24 cellular contexts compared by ENCODE assay signal in the genomic region with DNA sequence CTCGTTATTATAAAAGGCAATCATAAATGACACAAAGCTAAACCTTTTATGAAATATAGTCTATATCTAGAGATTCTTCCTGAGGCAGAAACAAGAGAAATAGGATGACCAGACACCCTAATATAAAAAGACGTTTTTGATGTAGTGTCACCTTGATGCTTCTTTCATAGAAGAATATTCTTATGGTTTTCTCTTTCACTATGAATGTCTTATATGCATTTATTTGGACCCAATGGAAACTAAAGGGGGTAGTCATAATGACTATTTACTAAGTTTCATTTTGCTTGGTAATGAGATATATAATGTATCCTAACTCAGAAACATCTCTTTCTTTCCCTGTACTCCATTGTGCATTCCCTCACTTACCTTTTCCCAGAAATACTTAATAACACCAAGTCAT.
DNase-seq lines count a peak whose midpoint lies in the region; ATAC-seq and TF ChIP-seq lines count a peak whose summit lies in the region.
"Had no signal": no experiment of that assay in that cellular context is flagged by ENCODE, and none has a peak within 500 bp of the region (broad histone marks: within the 10 kb centered on the region; RNA-seq: fewer than 3 reads in every experiment).

No MANE protein-coding gene starts in this region.

- no peaks in the 10 kb centered on the region for H3K27me3 Mint-ChIP-seq in activated CD8-positive, alpha-beta memory T cell treated with anti-CD3 and anti-CD28 coated beads, Interleukin-2, amount 10 ng/mL, durations not matched to agents 7 days and 5 days
- H3K27me3 Mint-ChIP-seq in activated T-helper 17 cell treated with anti-CD3 and anti-CD28 coated beads, Interleukin-2, amount 50 U/mL, for 72 hours = no peaks in the 10 kb centered on the region
- H3K27me3 Mint-ChIP-seq: CD4-positive, alpha-beta memory T cell; CD4-positive, CD25-positive, alpha-beta regulatory T cell had no signal

- H3K79me2 ChIP-seq in HCT116 (ENCODE audit: insufficient read depth, low read length) = no peaks in the 10 kb centered on the region

- no peak overlapping the region for H3K27ac Mint-ChIP-seq in activated CD8-positive, alpha-beta memory T cell treated with anti-CD3 and anti-CD28 coated beads, Interleukin-2, amount 10 ng/mL, durations not matched to agents 7 days and 5 days
- H3K27ac Mint-ChIP-seq in activated T-helper 17 cell treated with anti-CD3 and anti-CD28 coated beads, Interleukin-2, amount 50 U/mL, for 72 hours = no peak overlapping the region
- H3K27ac Mint-ChIP-seq: CD14-positive monocyte; CD4-positive, alpha-beta memory T cell; CD8-positive, alpha-beta memory T cell had no signal

- ATAC-seq in activated CD8-positive, alpha-beta memory T cell treated with anti-CD3 and anti-CD28 coated beads, Interleukin-2, amount 10 ng/mL, durations not matched to agents 7 days and 5 days = peak; percentile 39
- ATAC-seq in HCT116 (no peak), GM21825 (IDR thresholded peaks at IDR 0.05; ENCODE audit: unreplicated experiment) (no peak)
- ATAC-seq in activated T-helper 17 cell treated with anti-CD3 and anti-CD28 coated beads, Interleukin-2, amount 50 U/mL, for 72 hours (replicated peaks) = peak; percentile 50
- ATAC-seq: GM12878 had no signal

- no TSS peak for BruUV-seq in HCT116 (replicated peaks; lab: Mats Ljungman, UMichigan)

- TF ChIP-seq RAD21 in HCT116 (IDR thresholded peaks at IDR 0.05; ENCODE audit: low read depth) = no peak

- H3K4me1 Mint-ChIP-seq in activated CD8-positive, alpha-beta memory T cell treated with anti-CD3 and anti-CD28 coated beads, Interleukin-2, amount 10 ng/mL, durations not matched to agents 7 days and 5 days = peaks cover 3% of the 10 kb centered on the region
- no peaks in the 10 kb centered on the region for H3K4me1 Mint-ChIP-seq in activated T-helper 17 cell treated with anti-CD3 and anti-CD28 coated beads, Interleukin-2, amount 50 U/mL, for 72 hours
- H3K4me1 Mint-ChIP-seq: CD14-positive monocyte had no signal

- H4K20me1 ChIP-seq in HCT116 (ENCODE audit: insufficient read depth) = no peaks in the 10 kb centered on the region
- H4K20me1 ChIP-seq: BLaER1 had no signal

- TF ChIP-seq CTCF in HCT116 (IDR thresholded peaks at IDR 0.05 in 2 of 3, conservative IDR thresholded peaks at IDR 0.05 in 1 of 3; ENCODE audit: borderline replicate concordance in 1 of 3, insufficient read depth in 1 of 3, low read depth in 2 of 3, low read length in 2 of 3) = no peak
- TF ChIP-seq CTCF in GM20000 (IDR thresholded peaks at IDR 0.05; ENCODE audit: extremely low read depth, missing control alignments) = no peak

- intact Hi-C loops in HCT116 (cut with micrococcal nuclease) = no loop called here

- TF ChIP-seq POLR2A in HCT116 (IDR thresholded peaks at IDR 0.05; ENCODE audit: borderline replicate concordance, extremely low read depth, insufficient read depth, insufficient read length) = no peak

- H3K36me3 Mint-ChIP-seq in activated CD8-positive, alpha-beta memory T cell treated with anti-CD3 and anti-CD28 coated beads, Interleukin-2, amount 10 ng/mL, durations not matched to agents 7 days and 5 days = peaks cover 4% of the 10 kb centered on the region
- no peaks in the 10 kb centered on the region for H3K36me3 Mint-ChIP-seq in activated T-helper 17 cell treated with anti-CD3 and anti-CD28 coated beads, Interleukin-2, amount 50 U/mL, for 72 hours (ENCODE audit: low read depth)
- H3K36me3 Mint-ChIP-seq: CD14-positive monocyte; CD4-positive, CD25-positive, alpha-beta regulatory T cell had no signal

- peaks cover 11% of the 10 kb centered on the region for H3K9me3 Mint-ChIP-seq in activated CD8-positive, alpha-beta memory T cell treated with anti-CD3 and anti-CD28 coated beads, Interleukin-2, amount 10 ng/mL, durations not matched to agents 7 days and 5 days (ENCODE audit: low read depth)
- H3K9me3 Mint-ChIP-seq in activated T-helper 17 cell treated with anti-CD3 and anti-CD28 coated beads, Interleukin-2, amount 50 U/mL, for 72 hours = peaks cover 19% of the 10 kb centered on the region

- H2AFZ ChIP-seq in HCT116 (ENCODE audit: low read depth, low read length, poor library complexity, severe bottlenecking) = peak overlapping the region; percentile 14

- H3K27ac ChIP-seq in HCT116 (ENCODE audit: low read depth, low read length) = no peak overlapping the region
- H3K27ac ChIP-seq: BLaER1 had no signal

- no peaks in the 10 kb centered on the region for H3K4me1 ChIP-seq in HCT116 (ENCODE audit: control insufficient read depth in 1 of 2, insufficient read depth in 2 of 2, low read length in 2 of 2)
- H3K4me1 ChIP-seq: BE2C, BLaER1 had no signal

- H3K27me3 ChIP-seq in HCT116 (ENCODE audit: insufficient read depth, low read length) = no peaks in the 10 kb centered on the region
- H3K27me3 ChIP-seq: BE2C, BLaER1 had no signal

- no peak overlapping the region for H3K9ac ChIP-seq in HCT116 (ENCODE audit: low read length)
- H3K9ac ChIP-seq: BLaER1 had no signal

- H3K9me3 ChIP-seq in HCT116 (ENCODE audit: control insufficient read depth in 1 of 2, insufficient read depth in 1 of 2, low read depth in 1 of 2, low read length in 2 of 2) = no peaks in the 10 kb centered on the region
- H3K9me3 ChIP-seq: BE2C had no signal

- RAD21 ChIA-PET in HCT116 (lab: Charles Lee; ENCODE audit: low non-redundant PET in 1 of 2, low total read pairs in 2 of 2, uncharacterized antibody in 2 of 2, unreplicated experiment in 2 of 2) = no interaction called here

- DNase-seq in activated CD8-positive, alpha-beta memory T cell treated with anti-CD3 and anti-CD28 coated beads, Interleukin-2, amount 10 ng/mL, durations not matched to agents 7 days and 5 days = no peak
- no peak for DNase-seq in activated CD8-positive, alpha-beta memory T cell treated with anti-CD3 and anti-CD28 coated beads for 24 hours
- DNase-seq in HCT116 (ENCODE audit: low read depth, low spot score) (no peak), GM20000 (ENCODE audit: low spot score) (no peak)
- DNase-seq: 8988T; ACHN; BE2C; C1 segment of cervical spinal cord; CD4-positive, alpha-beta memory T cell; CD4-positive, CD25-positive, alpha-beta regulatory T cell; CD8-positive, alpha-beta memory T cell; COR-L47; DMS 273 treated with DMSO at 0.1 percent for 48 hours; DMS153; DMS53; DMS79; DND-41; EL; GDM1 had no signal

- POLR2A ChIA-PET in HCT116 (lab: Charles Lee) = no interaction called here

- CTCF ChIA-PET in activated CD8-positive, alpha-beta memory T cell treated with anti-CD3 and anti-CD28 coated beads, Interleukin-2, amount 10 ng/mL, durations not matched to agents 7 days and 5 days (lab: Charles Lee) = no interaction called here
- CTCF ChIA-PET in HCT116 (lab: Charles Lee) = no interaction called here

- H3K4me3 Mint-ChIP-seq in activated CD8-positive, alpha-beta memory T cell treated with anti-CD3 and anti-CD28 coated beads, Interleukin-2, amount 10 ng/mL, durations not matched to agents 7 days and 5 days = no peak overlapping the region
- no peak overlapping the region for H3K4me3 Mint-ChIP-seq in activated T-helper 17 cell treated with anti-CD3 and anti-CD28 coated beads, Interleukin-2, amount 50 U/mL, for 72 hours
- H3K4me3 Mint-ChIP-seq: CD14-positive monocyte; CD4-positive, alpha-beta memory T cell; CD4-positive, CD25-positive, alpha-beta regulatory T cell; CD8-positive, alpha-beta memory T cell had no signal

- no peak overlapping the region for H3K4me3 ChIP-seq in HCT116 (replicated peaks in 1 of 2; ENCODE audit: low read depth in 1 of 2, low read length in 2 of 2)
- H3K4me3 ChIP-seq: BLaER1, GM12878 had no signal

- H3K36me3 ChIP-seq in HCT116 (ENCODE audit: control insufficient read depth in 1 of 2, insufficient read depth in 2 of 2, low read length in 2 of 2) = no peaks in the 10 kb centered on the region
- H3K36me3 ChIP-seq: BE2C, BLaER1 had no signal

- no peak overlapping the region for H3K4me2 ChIP-seq in HCT116 (ENCODE audit: low read length)
- H3K4me2 ChIP-seq: BLaER1 had no signal

- no peaks in the 10 kb centered on the region for H3K9me2 ChIP-seq in HCT116 (ENCODE audit: insufficient read depth)

TF ChIP-seq in HCT116, 20 proteins besides CTCF, POLR2A, EP300 and RAD21 (continues in another document):
- TF ChIP-seq ZNF274 (IDR thresholded peaks at IDR 0.05; ENCODE audit: low read depth, low read length) = no peak
- no peak for TF ChIP-seq CEBPB (IDR thresholded peaks at IDR 0.05; ENCODE audit: low read depth)
- no peak for TF ChIP-seq ZBTB33 (IDR thresholded peaks at IDR 0.05; ENCODE audit: extremely low read depth, insufficient replicate concordance, low read length)
- no peak for TF ChIP-seq JUND (IDR thresholded peaks at IDR 0.05)
- no peak for TF ChIP-seq YY1 (IDR thresholded peaks at IDR 0.05; ENCODE audit: extremely low read depth, insufficient replicate concordance, low read depth, low read length)
- TF ChIP-seq, protein P1, sequence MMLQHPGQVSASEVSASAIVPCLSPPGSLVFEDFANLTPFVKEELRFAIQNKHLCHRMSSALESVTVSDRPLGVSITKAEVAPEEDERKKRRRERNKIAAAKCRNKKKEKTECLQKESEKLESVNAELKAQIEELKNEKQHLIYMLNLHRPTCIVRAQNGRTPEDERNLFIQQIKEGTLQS (IDR thresholded peaks at IDR 0.05) = no peak

Comparison
In these comparisons a context has a peak if more than half of its experiments do, and no peak if none do; other contexts are left out.
1. ATAC-seq: peak in activated CD8-positive, alpha-beta memory T cell treated with anti-CD3 and anti-CD28 coated beads, Interleukin-2, amount 10 ng/mL, durations not matched to agents 7 days and 5 days (single experiment) and activated T-helper 17 cell treated with anti-CD3 and anti-CD28 coated beads, Interleukin-2, amount 50 U/mL, for 72 hours (single experiment); none in HCT116 (single experiment) and GM21825 (single experiment).